In the genomic region with DNA sequence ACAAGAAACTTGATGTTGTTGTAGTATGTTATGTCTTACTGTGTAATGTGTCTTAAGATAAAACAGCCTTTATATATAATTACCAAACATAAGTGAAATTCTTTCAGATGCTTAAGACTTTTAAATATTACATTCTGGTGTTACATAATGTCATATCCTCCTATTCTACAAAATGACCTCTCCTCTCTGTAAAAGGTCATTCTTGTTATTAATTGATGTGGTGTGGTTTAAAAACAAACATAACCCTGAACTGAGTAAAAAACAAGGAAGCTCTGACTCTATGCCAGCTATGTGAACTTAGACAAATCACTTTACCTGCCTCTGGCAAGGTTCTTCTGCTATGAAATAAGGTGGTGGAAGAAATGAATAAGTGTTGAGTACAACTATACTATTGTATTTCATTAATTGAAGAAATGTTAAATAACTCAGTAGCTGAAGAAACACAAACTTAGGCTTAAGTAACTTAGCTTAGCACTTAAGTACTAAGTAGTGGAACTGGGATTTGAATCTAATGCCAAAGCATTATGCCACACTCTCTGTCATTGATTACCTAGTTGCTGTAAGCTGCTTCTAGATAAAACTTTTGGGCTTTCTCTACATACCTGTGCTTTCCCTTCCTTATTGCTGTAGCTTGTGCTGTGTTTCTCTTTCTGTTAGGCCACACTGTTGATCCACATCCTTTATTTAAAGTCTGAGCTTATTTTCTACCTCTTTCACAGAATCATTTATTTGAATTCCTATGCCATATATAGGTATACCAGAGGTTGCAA, we compare ENCODE assay signal across 14 cellular contexts. TPM values are rescaled to one million over a fixed set of nuclear protein-coding genes. Genes with fewer than 3 reads are reported as not detected.
DNase-seq lines count a peak whose midpoint lies in the region; ATAC-seq and TF ChIP-seq lines count a peak whose summit lies in the region.
"Had no signal": no experiment of that assay in that cellular context is flagged by ENCODE, and none has a peak within 500 bp of the region (broad histone marks: within the 10 kb centered on the region; RNA-seq: fewer than 3 reads in every experiment).

No MANE protein-coding gene starts in this region.

- H3K4me3 ChIP-seq in GM23338 (no peak overlapping the region), lower lobe of right lung (no peak overlapping the region), stomach smooth muscle (ENCODE audit: low read length in 2 of 2) (peak overlapping the region; percentile 75 to 87)
- H3K4me3 ChIP-seq: K562 had no signal

- H3K27ac Mint-ChIP-seq in GM23338: peak overlapping the region; percentile 7; the same call in 1 of the 2 replicates
- H3K27ac Mint-ChIP-seq: CD8-positive, alpha-beta T cell had no signal

- no peaks in the 10 kb centered on the region for H4K20me1 ChIP-seq in GM23338 (replicated peaks; ENCODE audit: insufficient read depth)

- 0 out of 2 replicates have a peak overlapping the region, but pooled peaks have one; percentile 1 for H3K4me2 ChIP-seq in GM23338

- H3K9me3 ChIP-seq in lower lobe of right lung (no peaks in the 10 kb centered on the region), stomach smooth muscle (ENCODE audit: control insufficient read depth in 2 of 2, low read length in 2 of 2) (no peaks in the 10 kb centered on the region)

- no peaks in the 10 kb centered on the region for H3K79me2 ChIP-seq in GM23338 (replicated peaks; ENCODE audit: insufficient read depth)
- H3K79me2 ChIP-seq: parathyroid adenoma had no signal

- no peak for DNase-seq in GM23338 (ENCODE audit: low spot score)
- DNase-seq in amniotic epithelial cell (ENCODE audit: low read depth): peak; percentile 24
- DNase-seq in lower lobe of right lung: no peak
- no peak for DNase-seq in epidermal melanocyte (ENCODE audit: insufficient read length, low spot score)
- no peak for DNase-seq in NCI-H1092 treated with DMSO at 0.1 percent for 48 hours (lab: John Stamatoyannopoulos, UW)
- DNase-seq in NCI-H774 (lab: John Stamatoyannopoulos, UW): no peak
- no peak for DNase-seq in NCI-H510A (lab: John Stamatoyannopoulos, UW)
- DNase-seq: CD8-positive, alpha-beta T cell; trophoblast cell had no signal

- no peak overlapping the region for H2AFZ ChIP-seq in GM23338
- H2AFZ ChIP-seq: parathyroid adenoma had no signal

- H3K36me3 Mint-ChIP-seq in GM23338 (ENCODE audit: low read depth): no peaks in the 10 kb centered on the region

- no peaks in the 10 kb centered on the region for H3K27me3 Mint-ChIP-seq in GM23338 (ENCODE audit: insufficient read depth, low read depth, poor library complexity)

- peaks cover 26% of the 10 kb centered on the region for H3K4me1 Mint-ChIP-seq in GM23338

- H3K4me1 ChIP-seq in GM23338 (ENCODE audit: insufficient read depth) (peaks cover 30% of the 10 kb centered on the region), lower lobe of right lung (peaks cover 11% of the 10 kb centered on the region), stomach smooth muscle (ENCODE audit: control insufficient read depth, insufficient read depth, low read length) (peaks cover 5% of the 10 kb centered on the region)
- H3K4me1 ChIP-seq: parathyroid adenoma had no signal

- H3K9ac ChIP-seq in stomach smooth muscle (ENCODE audit: low read length in 2 of 2): peak overlapping the region; percentile 3 to 68
- H3K9ac ChIP-seq: parathyroid adenoma had no signal

- ATAC-seq in GM23338 (no peak), lower lobe of right lung (peak in 1 of 2 donors; percentile 58)
- ATAC-seq: CD8-positive, alpha-beta T cell; esophagus mucosa; K562 had no signal

- no peaks in the 10 kb centered on the region for H3F3A ChIP-seq in GM23338 (replicated peaks; ENCODE audit: low read depth)

- TF ChIP-seq CTCF in GM23338 (conservative IDR thresholded peaks at IDR 0.05; ENCODE audit: low read depth in 2 of 2) (no peak), lower lobe of right lung (IDR thresholded peaks at IDR 0.05) (no peak)

- no peaks in the 10 kb centered on the region for H3K9me2 ChIP-seq in GM23338 (ENCODE audit: insufficient read depth)

- intact Hi-C loops in lower lobe of right lung (cut with DNase I): no loop called here

- H3K36me3 ChIP-seq in GM23338 (ENCODE audit: insufficient read depth) (no peaks in the 10 kb centered on the region), lower lobe of right lung (no peaks in the 10 kb centered on the region), stomach smooth muscle (ENCODE audit: control insufficient read depth in 2 of 2, insufficient read depth in 2 of 2, low read length in 2 of 2) (no peaks in the 10 kb centered on the region)

- H3K4me3 Mint-ChIP-seq in GM23338: no peak overlapping the region
- H3K4me3 Mint-ChIP-seq: CD8-positive, alpha-beta T cell had no signal

- no peaks in the 10 kb centered on the region for H3K9me3 Mint-ChIP-seq in GM23338
- H3K9me3 Mint-ChIP-seq: CD8-positive, alpha-beta T cell had no signal

- no peaks in the 10 kb centered on the region for H3K27me3 ChIP-seq in GM23338 (ENCODE audit: insufficient read depth)
- no peaks in the 10 kb centered on the region for H3K27me3 ChIP-seq in lower lobe of right lung (ENCODE audit: low read depth)
- no peaks in the 10 kb centered on the region for H3K27me3 ChIP-seq in stomach smooth muscle (ENCODE audit: control insufficient read depth in 1 of 2, insufficient read depth in 2 of 2, low read length in 2 of 2)

- H3K27ac ChIP-seq in GM23338 (ENCODE audit: low read depth) (no peak overlapping the region; the same call in 1 of the 2 replicates), lower lobe of right lung (peak overlapping the region; percentile 36), stomach smooth muscle (ENCODE audit: low read length) (peak overlapping the region; percentile 58)
- H3K27ac ChIP-seq: parathyroid adenoma had no signal

TF ChIP-seq in GM23338, 12 proteins besides CTCF, POLR2A, EP300 and RAD21:
- TF ChIP-seq ZNF331 (CRISPR knock-in tag; IDR thresholded peaks at IDR 0.05; ENCODE audit: low read depth) (no peak), STAT1 (IDR thresholded peaks at IDR 0.05; ENCODE audit: unreplicated experiment) (no peak), ZNF114 (CRISPR knock-in tag; IDR thresholded peaks at IDR 0.05) (no peak)
- TF ChIP-seq, protein P1, sequence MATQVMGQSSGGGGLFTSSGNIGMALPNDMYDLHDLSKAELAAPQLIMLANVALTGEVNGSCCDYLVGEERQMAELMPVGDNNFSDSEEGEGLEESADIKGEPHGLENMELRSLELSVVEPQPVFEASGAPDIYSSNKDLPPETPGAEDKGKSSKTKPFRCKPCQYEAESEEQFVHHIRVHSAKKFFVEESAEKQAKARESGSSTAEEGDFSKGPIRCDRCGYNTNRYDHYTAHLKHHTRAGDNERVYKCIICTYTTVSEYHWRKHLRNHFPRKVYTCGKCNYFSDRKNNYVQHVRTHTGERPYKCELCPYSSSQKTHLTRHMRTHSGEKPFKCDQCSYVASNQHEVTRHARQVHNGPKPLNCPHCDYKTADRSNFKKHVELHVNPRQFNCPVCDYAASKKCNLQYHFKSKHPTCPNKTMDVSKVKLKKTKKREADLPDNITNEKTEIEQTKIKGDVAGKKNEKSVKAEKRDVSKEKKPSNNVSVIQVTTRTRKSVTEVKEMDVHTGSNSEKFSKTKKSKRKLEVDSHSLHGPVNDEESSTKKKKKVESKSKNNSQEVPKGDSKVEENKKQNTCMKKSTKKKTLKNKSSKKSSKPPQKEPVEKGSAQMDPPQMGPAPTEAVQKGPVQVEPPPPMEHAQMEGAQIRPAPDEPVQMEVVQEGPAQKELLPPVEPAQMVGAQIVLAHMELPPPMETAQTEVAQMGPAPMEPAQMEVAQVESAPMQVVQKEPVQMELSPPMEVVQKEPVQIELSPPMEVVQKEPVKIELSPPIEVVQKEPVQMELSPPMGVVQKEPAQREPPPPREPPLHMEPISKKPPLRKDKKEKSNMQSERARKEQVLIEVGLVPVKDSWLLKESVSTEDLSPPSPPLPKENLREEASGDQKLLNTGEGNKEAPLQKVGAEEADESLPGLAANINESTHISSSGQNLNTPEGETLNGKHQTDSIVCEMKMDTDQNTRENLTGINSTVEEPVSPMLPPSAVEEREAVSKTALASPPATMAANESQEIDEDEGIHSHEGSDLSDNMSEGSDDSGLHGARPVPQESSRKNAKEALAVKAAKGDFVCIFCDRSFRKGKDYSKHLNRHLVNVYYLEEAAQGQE (IDR thresholded peaks at IDR 0.05; ENCODE audit: unreplicated experiment): no peak

RNA-seq across cellular contexts. Expression of a gene that starts 0.9 kb away (rescaled TPM):
- total RNA-seq in GM23338 (2014; rRNA removed; shearing (Covaris generic)): not detected in 2 replicates
- 0.19 and 0.58 TPM in 2 replicates for polyA plus RNA-seq in GM23338 (2016; fragmentation: Nextera tagmentation; extraction: Ambion mirVana)
- total RNA-seq in lower lobe of right lung: 12.3 TPM
- total RNA-seq: CD8-positive, alpha-beta T cell; H1 had no signal
- polyA plus RNA-seq: H1 had no signal

Comparison
In these comparisons a context has a peak if more than half of its experiments do, and no peak if none do; other contexts are left out.
1. H3K4me3 ChIP-seq: peak in stomach smooth muscle (2 of 2); none in GM23338 (single experiment) and lower lobe of right lung (single experiment).
2. RNA of a gene that starts 0.9 kb away (total RNA-seq): 12.3 TPM in lower lobe of right lung (single experiment); not detected in GM23338; every median in the first group is over 10 times any median in the second.